Comparison of ENCODE assay signal across 22 cellular contexts in the genomic region with DNA sequence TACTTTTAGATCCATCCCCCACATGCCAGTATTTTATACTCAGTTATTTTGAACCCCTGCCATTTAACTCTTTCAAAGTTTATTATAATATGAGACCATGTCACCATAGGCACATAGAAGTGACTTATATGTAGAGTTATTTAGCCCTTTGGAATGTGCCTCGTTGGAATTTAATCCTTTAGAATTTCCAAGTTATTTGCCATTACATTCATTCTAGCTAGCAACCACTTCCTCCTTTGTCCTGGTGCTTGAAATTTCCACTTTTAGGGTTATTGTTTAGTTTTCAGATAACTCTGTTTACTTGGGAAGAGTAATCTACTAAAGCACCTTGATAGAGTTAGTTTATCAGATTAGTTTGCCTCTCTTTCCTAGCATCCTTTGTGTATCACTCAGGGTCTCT.
DNase-seq lines count a peak whose midpoint lies in the region; ATAC-seq and TF ChIP-seq lines count a peak whose summit lies in the region.
"Had no signal": no experiment of that assay in that cellular context is flagged by ENCODE, and none has a peak within 500 bp of the region (broad histone marks: within the 10 kb centered on the region; RNA-seq: fewer than 3 reads in every experiment).

No MANE protein-coding gene starts in this region.

- H3K9ac ChIP-seq in SK-N-SH = no peak overlapping the region
- H3K9ac ChIP-seq: BLaER1 treated with 17β-estradiol and CSF1 and Interleukin-3, amounts not matched to agents 10 nM and 100 nM; parathyroid adenoma had no signal

- no peak for TF ChIP-seq EP300 in SK-N-SH (IDR thresholded peaks at IDR 0.05; ENCODE audit: borderline replicate concordance in 1 of 2, low read depth in 1 of 2, low read length in 1 of 2)

- no peak overlapping the region for H3K27ac Mint-ChIP-seq in activated T-cell treated with anti-CD3 and anti-CD28 coated beads, Interleukin-2, amount 50 U/mL, for 24 hours
- H3K27ac Mint-ChIP-seq: endodermal cell; naive thymus-derived CD4-positive, alpha-beta T cell; stimulated activated naive CD8-positive, alpha-beta T cell treated with anti-CD3 and anti-CD28 coated beads, Interleukin-15, amount 100 ng/mL, for 72 hours; T-cell had no signal

- peaks cover 0 to 4% of the 10 kb centered on the region in 2 experiments; a peak in 1 of 4 replicates for H3K4me1 ChIP-seq in SK-N-SH (ENCODE audit: control insufficient read depth in 1 of 2, insufficient read depth in 2 of 2, low read depth in 1 of 2, low read length in 1 of 2)
- H3K4me1 ChIP-seq: parathyroid adenoma had no signal

- ATAC-seq in SK-N-SH treated with all-trans-retinoic acid at 6 μM for 48 hours (peak; percentile 69), HG02678 (IDR thresholded peaks at IDR 0.05; ENCODE audit: unreplicated experiment) (no peak)
- ATAC-seq: HCT116; naive thymus-derived CD4-positive, alpha-beta T cell; stimulated activated naive CD8-positive, alpha-beta T cell treated with anti-CD3 and anti-CD28 coated beads, Interleukin-15, amount 100 ng/mL, for 72 hours; T-cell had no signal

- POLR2A ChIA-PET in SK-N-SH (lab: Yijun Ruan, JAX) = no interaction called here

- in situ Hi-C loops in astrocyte of the spinal cord (cut with HindIII; ENCODE audit: low sequenced_read_pairs) = no loop called here

- H3K4me3 ChIP-seq in SK-N-SH (ENCODE audit: low read depth in 2 of 2, low read length in 1 of 2) (no peak overlapping the region), astrocyte of the spinal cord (ENCODE audit: low read depth, low read length) (no peak overlapping the region)
- H3K4me3 ChIP-seq: BLaER1 treated with 17β-estradiol and CSF1 and Interleukin-3, amounts not matched to agents 10 nM and 100 nM had no signal

- H3K27me3 ChIP-seq in SK-N-SH (ENCODE audit: insufficient read depth) = no peaks in the 10 kb centered on the region
- H3K27me3 ChIP-seq: BLaER1 treated with 17β-estradiol and CSF1 and Interleukin-3, amounts not matched to agents 10 nM and 100 nM had no signal

- peaks cover 4% of the 10 kb centered on the region for H3K9me3 Mint-ChIP-seq in activated T-cell treated with anti-CD3 and anti-CD28 coated beads, Interleukin-2, amount 50 U/mL, for 24 hours

- H3K36me3 Mint-ChIP-seq in activated T-cell treated with anti-CD3 and anti-CD28 coated beads, Interleukin-2, amount 50 U/mL, for 24 hours (ENCODE audit: low read depth) = no peaks in the 10 kb centered on the region
- H3K36me3 Mint-ChIP-seq: naive thymus-derived CD4-positive, alpha-beta T cell; T-cell had no signal

- H3K27ac ChIP-seq in SK-N-SH (ENCODE audit: low read depth in 2 of 2, low read length in 1 of 2) = peak overlapping the region in 1 of 2 experiments; percentile 45; a peak in 2 of 4 replicates
- H3K27ac ChIP-seq: BLaER1 treated with 17β-estradiol and CSF1 and Interleukin-3, amounts not matched to agents 10 nM and 100 nM; parathyroid adenoma had no signal

- H3K79me2 ChIP-seq in SK-N-SH (ENCODE audit: insufficient read depth) = no peaks in the 10 kb centered on the region
- H3K79me2 ChIP-seq: parathyroid adenoma had no signal

- no peak for DNase-seq in SK-N-SH
- peak; percentile 43 for DNase-seq in astrocyte of the spinal cord (ENCODE audit: low read depth, low spot score)
- peak; percentile 88 for DNase-seq in kidney tubule cell (ENCODE audit: low spot score)
- no peak for DNase-seq in NCI-H226
- DNase-seq in activated CD4-positive, CD25-positive, alpha-beta regulatory T cell (lab: John Stamatoyannopoulos, UW) = no peak
- DNase-seq in activated T-cell treated with anti-CD3 and anti-CD28 coated beads, Interleukin-2, amount 50 U/mL, for 24 hours = no peak
- DNase-seq: 8988T; activated CD4-positive, alpha-beta T cell treated with anti-CD3 and anti-CD28 coated beads, Interleukin-2, amount 50 U/mL, for 1 hour; activated CD8-positive, alpha-beta memory T cell treated with anti-CD3 and anti-CD28 coated beads, Interleukin-2, amount 50 U/mL, for 48 hours; activated gamma-delta T cell; endodermal cell; naive thymus-derived CD4-positive, alpha-beta T cell; NCI-H1092; NCI-H510A; stimulated activated naive CD8-positive, alpha-beta T cell treated with anti-CD3 and anti-CD28 coated beads, Interleukin-15, amount 100 ng/mL, for 72 hours; T-cell; trophoblast cell had no signal

- no peaks in the 10 kb centered on the region for H3K36me3 ChIP-seq in SK-N-SH (replicated peaks in 1 of 2; ENCODE audit: control insufficient read depth in 1 of 2, insufficient read depth in 2 of 2, low read length in 1 of 2)
- H3K36me3 ChIP-seq: BLaER1 treated with 17β-estradiol and CSF1 and Interleukin-3, amounts not matched to agents 10 nM and 100 nM had no signal

- no peak overlapping the region for H3K4me3 Mint-ChIP-seq in activated T-cell treated with anti-CD3 and anti-CD28 coated beads, Interleukin-2, amount 50 U/mL, for 24 hours
- H3K4me3 Mint-ChIP-seq: endodermal cell; naive thymus-derived CD4-positive, alpha-beta T cell; stimulated activated naive CD8-positive, alpha-beta T cell treated with anti-CD3 and anti-CD28 coated beads, Interleukin-15, amount 100 ng/mL, for 72 hours; T-cell had no signal

- H3K9me2 ChIP-seq in SK-N-SH = no peaks in the 10 kb centered on the region

- no peak for TF ChIP-seq CTCF in SK-N-SH (IDR thresholded peaks at IDR 0.05)
- no peak for TF ChIP-seq CTCF in astrocyte of the spinal cord (IDR thresholded peaks at IDR 0.05; ENCODE audit: low read depth, low read length)

- WGBS in SK-N-SH (ENCODE audit: low lambda C conversion rate) = 12% methylated on average over 1 of the region's 1 CpG

- no peak overlapping the region; the same call in 1 of the 2 replicates for H2AFZ ChIP-seq in SK-N-SH (ENCODE audit: low read depth)
- H2AFZ ChIP-seq: parathyroid adenoma had no signal

- CTCF ChIA-PET in SK-N-SH (lab: Yijun Ruan, JAX) = no interaction called here

- no peaks in the 10 kb centered on the region for H3K27me3 Mint-ChIP-seq in activated T-cell treated with anti-CD3 and anti-CD28 coated beads, Interleukin-2, amount 50 U/mL, for 24 hours
- H3K27me3 Mint-ChIP-seq: naive thymus-derived CD4-positive, alpha-beta T cell; T-cell had no signal

- no peaks in the 10 kb centered on the region for H4K20me1 ChIP-seq in SK-N-SH (ENCODE audit: insufficient read depth)
- H4K20me1 ChIP-seq: BLaER1 treated with 17β-estradiol and CSF1 and Interleukin-3, amounts not matched to agents 10 nM and 100 nM had no signal

- H3K4me1 Mint-ChIP-seq in activated T-cell treated with anti-CD3 and anti-CD28 coated beads, Interleukin-2, amount 50 U/mL, for 24 hours (ENCODE audit: low read depth) = no peaks in the 10 kb centered on the region
- H3K4me1 Mint-ChIP-seq: naive thymus-derived CD4-positive, alpha-beta T cell; stimulated activated naive CD8-positive, alpha-beta T cell treated with anti-CD3 and anti-CD28 coated beads, Interleukin-15, amount 100 ng/mL, for 72 hours; T-cell had no signal

- TF ChIP-seq RAD21 in SK-N-SH (IDR thresholded peaks at IDR 0.05; ENCODE audit: low read length) = no peak

- H3F3A ChIP-seq in SK-N-SH (replicated peaks; ENCODE audit: insufficient read depth) = peaks cover 9% of the 10 kb centered on the region

- no peaks in the 10 kb centered on the region for H3K9me3 ChIP-seq in SK-N-SH
- H3K9me3 ChIP-seq: BLaER1 treated with 17β-estradiol and CSF1 and Interleukin-3, amounts not matched to agents 10 nM and 100 nM had no signal

- no peak overlapping the region for H3K4me2 ChIP-seq in SK-N-SH

TF ChIP-seq in SK-N-SH treated with all-trans-retinoic acid at 6 μM for 48 hours, 23 proteins besides CTCF, POLR2A, EP300 and RAD21:
- TF ChIP-seq ZNF565 (CRISPR knock-in tag; conservative IDR thresholded peaks at IDR 0.05; ENCODE audit: low read depth) (no peak), ISL1 (CRISPR knock-in tag; IDR thresholded peaks at IDR 0.05) (no peak), ZNF70 (CRISPR knock-in tag; IDR thresholded peaks at IDR 0.05) (no peak), ARNTL (CRISPR knock-in tag; IDR thresholded peaks at IDR 0.05; ENCODE audit: borderline replicate concordance, low read depth) (no peak)
- TF ChIP-seq, protein P1, sequence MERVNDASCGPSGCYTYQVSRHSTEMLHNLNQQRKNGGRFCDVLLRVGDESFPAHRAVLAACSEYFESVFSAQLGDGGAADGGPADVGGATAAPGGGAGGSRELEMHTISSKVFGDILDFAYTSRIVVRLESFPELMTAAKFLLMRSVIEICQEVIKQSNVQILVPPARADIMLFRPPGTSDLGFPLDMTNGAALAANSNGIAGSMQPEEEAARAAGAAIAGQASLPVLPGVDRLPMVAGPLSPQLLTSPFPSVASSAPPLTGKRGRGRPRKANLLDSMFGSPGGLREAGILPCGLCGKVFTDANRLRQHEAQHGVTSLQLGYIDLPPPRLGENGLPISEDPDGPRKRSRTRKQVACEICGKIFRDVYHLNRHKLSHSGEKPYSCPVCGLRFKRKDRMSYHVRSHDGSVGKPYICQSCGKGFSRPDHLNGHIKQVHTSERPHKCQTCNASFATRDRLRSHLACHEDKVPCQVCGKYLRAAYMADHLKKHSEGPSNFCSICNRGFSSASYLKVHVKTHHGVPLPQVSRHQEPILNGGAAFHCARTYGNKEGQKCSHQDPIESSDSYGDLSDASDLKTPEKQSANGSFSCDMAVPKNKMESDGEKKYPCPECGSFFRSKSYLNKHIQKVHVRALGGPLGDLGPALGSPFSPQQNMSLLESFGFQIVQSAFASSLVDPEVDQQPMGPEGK (CRISPR knock-in tag; IDR thresholded peaks at IDR 0.05; ENCODE audit: borderline replicate concordance) = no peak

TF ChIP-seq in SK-N-SH, 30 proteins besides CTCF, POLR2A, EP300 and RAD21 (continues in another document):
- TF ChIP-seq, protein P2, sequence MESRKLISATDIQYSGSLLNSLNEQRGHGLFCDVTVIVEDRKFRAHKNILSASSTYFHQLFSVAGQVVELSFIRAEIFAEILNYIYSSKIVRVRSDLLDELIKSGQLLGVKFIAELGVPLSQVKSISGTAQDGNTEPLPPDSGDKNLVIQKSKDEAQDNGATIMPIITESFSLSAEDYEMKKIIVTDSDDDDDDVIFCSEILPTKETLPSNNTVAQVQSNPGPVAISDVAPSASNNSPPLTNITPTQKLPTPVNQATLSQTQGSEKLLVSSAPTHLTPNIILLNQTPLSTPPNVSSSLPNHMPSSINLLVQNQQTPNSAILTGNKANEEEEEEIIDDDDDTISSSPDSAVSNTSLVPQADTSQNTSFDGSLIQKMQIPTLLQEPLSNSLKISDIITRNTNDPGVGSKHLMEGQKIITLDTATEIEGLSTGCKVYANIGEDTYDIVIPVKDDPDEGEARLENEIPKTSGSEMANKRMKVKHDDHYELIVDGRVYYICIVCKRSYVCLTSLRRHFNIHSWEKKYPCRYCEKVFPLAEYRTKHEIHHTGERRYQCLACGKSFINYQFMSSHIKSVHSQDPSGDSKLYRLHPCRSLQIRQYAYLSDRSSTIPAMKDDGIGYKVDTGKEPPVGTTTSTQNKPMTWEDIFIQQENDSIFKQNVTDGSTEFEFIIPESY (IDR thresholded peaks at IDR 0.05; ENCODE audit: borderline replicate concordance, low read depth) = no peak
- TF ChIP-seq TAF1 (IDR thresholded peaks at IDR 0.05; ENCODE audit: borderline replicate concordance, low read depth, low read length) (no peak), SIN3A (IDR thresholded peaks at IDR 0.05; ENCODE audit: borderline replicate concordance, low read depth, low read length) (no peak), FOXM1 (IDR thresholded peaks at IDR 0.05; ENCODE audit: low read depth) (no peak), TCF12 (IDR thresholded peaks at IDR 0.05) (no peak), JUND (IDR thresholded peaks at IDR 0.05) (no peak), RXRA (IDR thresholded peaks at IDR 0.05; ENCODE audit: borderline replicate concordance, low read depth) (no peak)

Comparison
In these comparisons a context has a peak if more than half of its experiments do, and no peak if none do; other contexts are left out.
1. DNase-seq: peak in astrocyte of the spinal cord (single experiment) and kidney tubule cell (single experiment); none in SK-N-SH (single experiment), NCI-H226 (single experiment), activated CD4-positive, CD25-positive, alpha-beta regulatory T cell (0 of 4) and activated T-cell treated with anti-CD3 and anti-CD28 coated beads, Interleukin-2, amount 50 U/mL, for 24 hours (single experiment).